ENCODE assay signal across 20 cellular contexts in genomic region chr17:42381898-42382297, GRCh38. TPM values are rescaled to one million over a fixed set of nuclear protein-coding genes. Genes with fewer than 3 reads are reported as not detected.
DNase-seq lines count a peak whose midpoint lies in the region; ATAC-seq and TF ChIP-seq lines count a peak whose summit lies in the region.
"Had no signal": no experiment of that assay in that cellular context is flagged by ENCODE, and none has a peak within 500 bp of the region (broad histone marks: within the 10 kb centered on the region; RNA-seq: fewer than 3 reads in every experiment).

No MANE protein-coding gene starts in this region.

- H3K9me3 ChIP-seq in CD4-positive, CD25-positive, alpha-beta regulatory T cell (ENCODE audit: control insufficient read depth in 2 of 2, low read length in 2 of 2), result no peaks in the 10 kb centered on the region
- no peaks in the 10 kb centered on the region for H3K9me3 ChIP-seq in neural progenitor cell (ENCODE audit: low read depth)
- H3K9me3 ChIP-seq: tibial nerve had no signal

- no peak overlapping the region for H3K4me3 ChIP-seq in CD4-positive, CD25-positive, alpha-beta regulatory T cell (ENCODE audit: low read depth, low read length)
- H3K4me3 ChIP-seq in neural progenitor cell, result no peak overlapping the region
- H3K4me3 ChIP-seq: dorsolateral prefrontal cortex, tibial nerve had no signal

- H3K9me3 Mint-ChIP-seq in T-helper 1 cell treated with Interleukin-12 subunit alpha and Interleukin-12 subunit beta and Interleukin-4 antibody, amounts not matched to agents 30 μg/mL and 1 μg/mL, for 36 hours, result no peaks in the 10 kb centered on the region
- H3K9me3 Mint-ChIP-seq in CD4-positive, CD25-positive, alpha-beta regulatory T cell, result no peaks in the 10 kb centered on the region
- no peaks in the 10 kb centered on the region for H3K9me3 Mint-ChIP-seq in activated naive CD8-positive, alpha-beta T cell treated with anti-CD3 and anti-CD28 coated beads, Interleukin-2, amount 10 ng/mL, durations not matched to agents 7 days and 5 days
- no peaks in the 10 kb centered on the region for H3K9me3 Mint-ChIP-seq in neural progenitor cell

- H3K27me3 Mint-ChIP-seq in T-helper 1 cell treated with Interleukin-12 subunit alpha and Interleukin-12 subunit beta and Interleukin-4 antibody, amounts not matched to agents 30 μg/mL and 1 μg/mL, for 36 hours (ENCODE audit: low read depth), result no peaks in the 10 kb centered on the region
- H3K27me3 Mint-ChIP-seq in CD4-positive, CD25-positive, alpha-beta regulatory T cell, result no peaks in the 10 kb centered on the region
- no peaks in the 10 kb centered on the region for H3K27me3 Mint-ChIP-seq in activated naive CD8-positive, alpha-beta T cell treated with anti-CD3 and anti-CD28 coated beads, Interleukin-2, amount 10 ng/mL, durations not matched to agents 7 days and 5 days
- H3K27me3 Mint-ChIP-seq in neural progenitor cell (ENCODE audit: insufficient read depth, low read depth), result no peaks in the 10 kb centered on the region

- no peak for ATAC-seq in CD4-positive, CD25-positive, alpha-beta regulatory T cell (ENCODE audit: low read depth in 2 of 2)
- ATAC-seq in activated naive CD8-positive, alpha-beta T cell treated with anti-CD3 and anti-CD28 coated beads, Interleukin-2, amount 10 ng/mL, durations not matched to agents 7 days and 5 days (ENCODE audit: low read depth), result no peak

- POLR2A ChIA-PET in activated naive CD8-positive, alpha-beta T cell treated with anti-CD3 and anti-CD28 coated beads, Interleukin-2, amount 10 ng/mL, durations not matched to agents 7 days and 5 days (lab: Charles Lee), result interaction anchor here (0.7 kb wide), 2 partner anchors 33 to 451 kb away, joined by 3 to 5 read pairs; partner anchors contain the start of gene ODAD4

- DNase-seq in T-helper 1 cell (no peak), neural progenitor cell (ENCODE audit: low spot score) (no peak), ecto neural progenitor cell (ENCODE audit: low spot score) (no peak), NCI-H82 treated with DMSO at 0.1 percent for 48 hours (lab: John Stamatoyannopoulos, UW; ENCODE audit: unreplicated experiment) (no peak), NCI-H748 (lab: John Stamatoyannopoulos, UW; ENCODE audit: unreplicated experiment) (no peak)
- DNase-seq in CD4-positive, CD25-positive, alpha-beta regulatory T cell, result no peak
- DNase-seq in activated naive CD8-positive, alpha-beta T cell treated with anti-CD3 and anti-CD28 coated beads, Interleukin-2, amount 10 ng/mL, durations not matched to agents 7 days and 5 days, result no peak
- DNase-seq: 8988T; activated CD4-positive, alpha-beta T cell treated with anti-CD3 and anti-CD28 coated beads, Interleukin-2, amount 50 U/mL, for 48 hours; activated gamma-delta T cell; brain microvascular endothelial cell; dorsolateral prefrontal cortex; hippocampal formation; kidney; midbrain; NCI-H1436 treated with DMSO at 0.1 percent for 48 hours; NK-92 treated with Interleukin-12 subunit alpha and Interleukin-12 subunit beta, amount 100 ng/mL, for 24 hours; small intestine had no signal

- peaks cover 21% of the 10 kb centered on the region for H3K36me3 Mint-ChIP-seq in T-helper 1 cell treated with Interleukin-12 subunit alpha and Interleukin-12 subunit beta and Interleukin-4 antibody, amounts not matched to agents 30 μg/mL and 1 μg/mL, for 36 hours (ENCODE audit: low read depth)
- peaks cover 18% of the 10 kb centered on the region for H3K36me3 Mint-ChIP-seq in CD4-positive, CD25-positive, alpha-beta regulatory T cell
- peaks cover 11% of the 10 kb centered on the region for H3K36me3 Mint-ChIP-seq in activated naive CD8-positive, alpha-beta T cell treated with anti-CD3 and anti-CD28 coated beads, Interleukin-2, amount 10 ng/mL, durations not matched to agents 7 days and 5 days
- peaks cover 8% of the 10 kb centered on the region for H3K36me3 Mint-ChIP-seq in neural progenitor cell

- no peak for TF ChIP-seq CTCF in neural progenitor cell (IDR thresholded peaks at IDR 0.05)

- no peak overlapping the region for H3K4me2 ChIP-seq in neural progenitor cell

- H4K20me1 ChIP-seq in neural progenitor cell (ENCODE audit: low read depth), result peaks cover 18% of the 10 kb centered on the region

- H3K36me3 ChIP-seq in CD4-positive, CD25-positive, alpha-beta regulatory T cell (ENCODE audit: control insufficient read depth, insufficient read depth, low read length), result peaks cover 1% of the 10 kb centered on the region
- no peaks in the 10 kb centered on the region for H3K36me3 ChIP-seq in neural progenitor cell

- peaks cover 23% of the 10 kb centered on the region for H3F3A ChIP-seq in neural progenitor cell (ENCODE audit: low read depth)

- no peak overlapping the region for H3K4me3 Mint-ChIP-seq in T-helper 1 cell treated with Interleukin-12 subunit alpha and Interleukin-12 subunit beta and Interleukin-4 antibody, amounts not matched to agents 30 μg/mL and 1 μg/mL, for 36 hours
- peak overlapping the region in 2 of 4 donors; percentile 53 to 68 for H3K4me3 Mint-ChIP-seq in CD4-positive, CD25-positive, alpha-beta regulatory T cell
- H3K4me3 Mint-ChIP-seq in activated naive CD8-positive, alpha-beta T cell treated with anti-CD3 and anti-CD28 coated beads, Interleukin-2, amount 10 ng/mL, durations not matched to agents 7 days and 5 days, result no peak overlapping the region
- H3K4me3 Mint-ChIP-seq in neural progenitor cell, result no peak overlapping the region

- no peaks in the 10 kb centered on the region for H3K27me3 ChIP-seq in CD4-positive, CD25-positive, alpha-beta regulatory T cell (ENCODE audit: control insufficient read depth, insufficient read depth, low read length)
- no peaks in the 10 kb centered on the region for H3K27me3 ChIP-seq in neural progenitor cell
- H3K27me3 ChIP-seq: brain microvascular endothelial cell, dorsolateral prefrontal cortex, tibial nerve had no signal

- H3K79me2 ChIP-seq in neural progenitor cell (ENCODE audit: low read depth), result peaks cover 99% of the 10 kb centered on the region

- H2AFZ ChIP-seq in neural progenitor cell (replicated peaks), result no peak overlapping the region

- H3K4me1 Mint-ChIP-seq in T-helper 1 cell treated with Interleukin-12 subunit alpha and Interleukin-12 subunit beta and Interleukin-4 antibody, amounts not matched to agents 30 μg/mL and 1 μg/mL, for 36 hours (ENCODE audit: low read depth), result peaks cover 56% of the 10 kb centered on the region
- peaks cover 36 to 85% (median 65%) of the 10 kb centered on the region in 4 donors for H3K4me1 Mint-ChIP-seq in CD4-positive, CD25-positive, alpha-beta regulatory T cell
- peaks cover 50% of the 10 kb centered on the region for H3K4me1 Mint-ChIP-seq in activated naive CD8-positive, alpha-beta T cell treated with anti-CD3 and anti-CD28 coated beads, Interleukin-2, amount 10 ng/mL, durations not matched to agents 7 days and 5 days
- peaks cover 20% of the 10 kb centered on the region for H3K4me1 Mint-ChIP-seq in neural progenitor cell

- H3K27ac ChIP-seq in CD4-positive, CD25-positive, alpha-beta regulatory T cell (ENCODE audit: insufficient read depth, low read length, poor library complexity, severe bottlenecking), result no peak overlapping the region
- H3K27ac ChIP-seq in neural progenitor cell, result peak overlapping the region; percentile 34
- H3K27ac ChIP-seq: brain microvascular endothelial cell had no signal

- H3K9ac ChIP-seq in neural progenitor cell, result no peak overlapping the region

- H3K27ac Mint-ChIP-seq in T-helper 1 cell treated with Interleukin-12 subunit alpha and Interleukin-12 subunit beta and Interleukin-4 antibody, amounts not matched to agents 30 μg/mL and 1 μg/mL, for 36 hours, result peak overlapping the region; percentile 49
- H3K27ac Mint-ChIP-seq in CD4-positive, CD25-positive, alpha-beta regulatory T cell, result peak overlapping the region in 2 of 3 donors; percentile 38 to 76
- H3K27ac Mint-ChIP-seq in activated naive CD8-positive, alpha-beta T cell treated with anti-CD3 and anti-CD28 coated beads, Interleukin-2, amount 10 ng/mL, durations not matched to agents 7 days and 5 days, result peak overlapping the region; percentile 50
- H3K27ac Mint-ChIP-seq in neural progenitor cell, result no peak overlapping the region

- peaks cover 40% of the 10 kb centered on the region for H3K4me1 ChIP-seq in CD4-positive, CD25-positive, alpha-beta regulatory T cell (ENCODE audit: control insufficient read depth, insufficient read depth, low read length, poor library complexity, severe bottlenecking)
- peaks cover 16% of the 10 kb centered on the region for H3K4me1 ChIP-seq in neural progenitor cell

RNA-seq across cellular contexts. Expression of gene STAT3, which starts 6.3 kb away (rescaled TPM):
- 262 TPM for total RNA-seq in CD4-positive, CD25-positive, alpha-beta regulatory T cell
- polyA plus RNA-seq in CD4-positive, CD25-positive, alpha-beta regulatory T cell, result 100 to 1,000 TPM; 100 to 125 (median 118) TPM
- total RNA-seq in activated naive CD8-positive, alpha-beta T cell treated with anti-CD3 and anti-CD28 coated beads, Interleukin-2, amount 10 ng/mL, durations not matched to agents 7 days and 5 days, result 100 to 1,000 TPM; 128 to 131 TPM
- total RNA-seq in neural progenitor cell (ENCODE audit: low replicate concordance), result 54.9 and 56.2 TPM in 2 replicates

RNA-seq across cellular contexts. Expression of gene CAVIN1, which starts 41.2 kb away (rescaled TPM):
- 1.1 TPM for total RNA-seq in CD4-positive, CD25-positive, alpha-beta regulatory T cell
- polyA plus RNA-seq in CD4-positive, CD25-positive, alpha-beta regulatory T cell, result under 1 TPM; 0.03 to 0.31 (median 0.14) TPM
- total RNA-seq in activated naive CD8-positive, alpha-beta T cell treated with anti-CD3 and anti-CD28 coated beads, Interleukin-2, amount 10 ng/mL, durations not matched to agents 7 days and 5 days, result 1 to 10 TPM; 5.1 to 5.3 TPM
- 5.5 and 14.0 TPM in 2 replicates for total RNA-seq in neural progenitor cell (ENCODE audit: low replicate concordance)
